10 cellular contexts compared by ENCODE assay signal in genomic region chr16:67291461-67291860, GRCh38. TPM values are rescaled to one million over a fixed set of nuclear protein-coding genes. Genes with fewer than 3 reads are reported as not detected.
"Had no signal": no experiment of that assay in that cellular context is flagged by ENCODE, and none has a peak within 500 bp of the region (broad histone marks: within the 10 kb centered on the region; RNA-seq: fewer than 3 reads in every experiment).

No MANE protein-coding gene starts in this region.

- H3K36me3 Mint-ChIP-seq: IgD-negative memory B cell had no signal

- FAIRE-seq: H1, H54, HTR-8/SVneo had no signal

- DNase-seq: HCEC 1CT, Karpas-422, KBM-7 had no signal

- ATAC-seq: GM23338 had no signal

- H3K4me3 Mint-ChIP-seq: GM23338, IgD-negative memory B cell had no signal

- H3K4me2 ChIP-seq: GM23338, KMS-11 had no signal

- H3K27ac ChIP-seq: KMS-11 had no signal

- H2AFZ ChIP-seq: GM23338 had no signal

- H3K27ac Mint-ChIP-seq: GM23338, IgD-negative memory B cell had no signal

- H3K27me3 Mint-ChIP-seq: IgD-negative memory B cell had no signal

- H3K9ac ChIP-seq: KMS-11 had no signal

- H3K9me3 Mint-ChIP-seq: GM23338, IgD-negative memory B cell had no signal

- H3K4me3 ChIP-seq: GM23338 had no signal

RNA-seq across cellular contexts. Expression of gene KCTD19, which starts 35.1 kb away (rescaled TPM):
- total RNA-seq: HT-29 had no signal
- polyA plus RNA-seq: IgD-negative memory B cell had no signal

RNA-seq across cellular contexts. Expression of gene LRRC36, which starts 35.2 kb away (rescaled TPM):
- total RNA-seq: H1 had no signal
- polyA plus RNA-seq: GM23338, IgD-negative memory B cell had no signal
